ENCODE assay signal across 8 cellular contexts in genomic region chr7:140478361-140479061, GRCh38. TPM values are rescaled to one million over a fixed set of nuclear protein-coding genes. Genes with fewer than 3 reads are reported as not detected.
DNase-seq lines count a peak whose midpoint lies in the region; ATAC-seq and TF ChIP-seq lines count a peak whose summit lies in the region.

No MANE protein-coding gene starts in this region.

- no peaks in the 10 kb centered on the region for H3K27me3 Mint-ChIP-seq in activated naive CD8-positive, alpha-beta T cell treated with anti-CD3 and anti-CD28 coated beads, Interleukin-2, amount 10 ng/mL, durations not matched to agents 7 days and 5 days

- peak overlapping the region; percentile 49 for H3K18ac ChIP-seq in trophoblast cell (ENCODE audit: low read length)

- TF ChIP-seq CTCF in GM20000 (IDR thresholded peaks at IDR 0.05; ENCODE audit: extremely low read depth, missing control alignments): no peak
- TF ChIP-seq CTCF in RWPE2 (IDR thresholded peaks at IDR 0.05; ENCODE audit: poor library complexity, severe bottlenecking): no peak

- peaks cover 6% of the 10 kb centered on the region for H3K79me1 ChIP-seq in trophoblast cell (ENCODE audit: low read length)

- no peak overlapping the region for H3K23ac ChIP-seq in trophoblast cell (ENCODE audit: low read length)

- peak overlapping the region; percentile 73 for H3K9ac ChIP-seq in trophoblast cell (ENCODE audit: low read length)

- H3K79me2 ChIP-seq in trophoblast cell (ENCODE audit: control insufficient read depth, insufficient read depth, low read length, poor library complexity): peaks cover 21% of the 10 kb centered on the region

- H3K4me3 ChIP-seq in RWPE2 (ENCODE audit: severe bottlenecking): peak overlapping the region; percentile 70
- H3K4me3 ChIP-seq in trophoblast cell (ENCODE audit: low read depth, low read length): peak overlapping the region; percentile 97

- peak overlapping the region; percentile 89 for H3K27ac Mint-ChIP-seq in activated naive CD8-positive, alpha-beta T cell treated with anti-CD3 and anti-CD28 coated beads, Interleukin-2, amount 10 ng/mL, durations not matched to agents 7 days and 5 days

- H3K4ac ChIP-seq in trophoblast cell (ENCODE audit: low read depth, low read length): peak overlapping the region; percentile 84

- peak overlapping the region; percentile 75 for H3K4me2 ChIP-seq in trophoblast cell (ENCODE audit: low read length)

- H3K4me1 Mint-ChIP-seq in activated naive CD8-positive, alpha-beta T cell treated with anti-CD3 and anti-CD28 coated beads, Interleukin-2, amount 10 ng/mL, durations not matched to agents 7 days and 5 days: peaks cover 16% of the 10 kb centered on the region

- no peaks in the 10 kb centered on the region for H3K9me3 Mint-ChIP-seq in activated naive CD8-positive, alpha-beta T cell treated with anti-CD3 and anti-CD28 coated beads, Interleukin-2, amount 10 ng/mL, durations not matched to agents 7 days and 5 days

- WGBS in trophoblast cell (ENCODE audit: extremely low coverage, insufficient coverage, insufficient read length): no CpG with 5 or more reads among the region's 64 CpGs

- H3K9me3 ChIP-seq in RWPE2 (ENCODE audit: severe bottlenecking) (no peaks in the 10 kb centered on the region), trophoblast cell (ENCODE audit: insufficient read depth, low read depth, low read length) (no peaks in the 10 kb centered on the region)

- H2AFZ ChIP-seq in trophoblast cell (ENCODE audit: insufficient read depth, low read length, poor library complexity): peak overlapping the region; percentile 48

- H3K4me1 ChIP-seq in RWPE2 (ENCODE audit: insufficient read depth, poor library complexity, severe bottlenecking): peaks cover 5% of the 10 kb centered on the region
- peaks cover 0 to 3% of the 10 kb centered on the region in 2 experiments for H3K4me1 ChIP-seq in trophoblast cell (ENCODE audit: control insufficient read depth in 1 of 2, insufficient read depth in 2 of 2, low read length in 2 of 2)

- H2AK5ac ChIP-seq in trophoblast cell (ENCODE audit: low read length): peak overlapping the region; percentile 5

- no peak overlapping the region for H2BK12ac ChIP-seq in trophoblast cell (ENCODE audit: low read length)

- H2BK120ac ChIP-seq in trophoblast cell (ENCODE audit: insufficient read depth, low read length, poor library complexity): peak overlapping the region; percentile 27

- intact Hi-C loops in left cardiac atrium (cut with DNase I): loop anchor here in 1 of 2 donors (5.0 kb wide), 1 partner anchor 174 kb away; no protein-coding TSS in a partner anchor

- H2BK5ac ChIP-seq in trophoblast cell (ENCODE audit: low read depth, low read length, poor library complexity): peak overlapping the region; percentile 75

- H4K91ac ChIP-seq in trophoblast cell (ENCODE audit: low read depth, low read length): peak overlapping the region; percentile 89

- ATAC-seq in RWPE2 (ENCODE audit: low read depth) (peak; percentile 51), left cardiac atrium (peak; percentile 59 to 62)
- peak; percentile 34 for ATAC-seq in activated naive CD8-positive, alpha-beta T cell treated with anti-CD3 and anti-CD28 coated beads, Interleukin-2, amount 10 ng/mL, durations not matched to agents 7 days and 5 days (ENCODE audit: low read depth)

- peak overlapping the region; percentile 84 for H3K4me3 Mint-ChIP-seq in activated naive CD8-positive, alpha-beta T cell treated with anti-CD3 and anti-CD28 coated beads, Interleukin-2, amount 10 ng/mL, durations not matched to agents 7 days and 5 days

- H3K27ac ChIP-seq in RWPE2 (ENCODE audit: poor library complexity, severe bottlenecking) (peak overlapping the region; percentile 72), trophoblast cell (ENCODE audit: low read depth, low read length) (peak overlapping the region; percentile 92)

- H3K27me3 ChIP-seq in RWPE2 (ENCODE audit: insufficient read depth, poor library complexity, severe bottlenecking): no peaks in the 10 kb centered on the region
- H3K27me3 ChIP-seq in trophoblast cell (ENCODE audit: insufficient read depth, low read length): no peaks in the 10 kb centered on the region

- H3K36me3 ChIP-seq in RWPE2 (ENCODE audit: low read depth) (no peaks in the 10 kb centered on the region), trophoblast cell (ENCODE audit: control insufficient read depth in 1 of 2, insufficient read depth in 2 of 2, low read length in 2 of 2) (peaks cover 0 to 3% of the 10 kb centered on the region in 2 experiments)

- DNase-seq in COLO668 (lab: John Stamatoyannopoulos, UW; ENCODE audit: unreplicated experiment): peak; percentile 80
- DNase-seq in GM20000 (ENCODE audit: low spot score): peak; percentile 48
- DNase-seq in HK-2 (ENCODE audit: unreplicated experiment): peak; percentile 47
- no peak for DNase-seq in RWPE2 (ENCODE audit: low spot score)
- peak; percentile 70 for DNase-seq in activated naive CD8-positive, alpha-beta T cell treated with anti-CD3 and anti-CD28 coated beads, Interleukin-2, amount 10 ng/mL, durations not matched to agents 7 days and 5 days
- peak; percentile 35 for DNase-seq in left cardiac atrium
- peak in 1 of 2 donors; percentile 45 for DNase-seq in trophoblast cell
- no peak for DNase-seq in NCI-H1694 (lab: John Stamatoyannopoulos, UW)

- H3K14ac ChIP-seq in trophoblast cell (ENCODE audit: low read length): peak overlapping the region; percentile 70

- POLR2A ChIA-PET in activated naive CD8-positive, alpha-beta T cell treated with anti-CD3 and anti-CD28 coated beads, Interleukin-2, amount 10 ng/mL, durations not matched to agents 7 days and 5 days (lab: Charles Lee): interaction anchor here (0.5 to 2.6 kb wide), 13 partner anchors 9 to 1396 kb away, joined by 3 to 24 read pairs (median 4); partner anchors contain the start of genes ADCK2, MRPS33, RAB19 and SLC37A3

- peak overlapping the region; percentile 93 for H4K8ac ChIP-seq in trophoblast cell (ENCODE audit: low read depth, low read length)

- peak overlapping the region; percentile 36 for H4K12ac ChIP-seq in trophoblast cell (ENCODE audit: low read depth, low read length)

- peaks cover 5% of the 10 kb centered on the region for H3K36me3 Mint-ChIP-seq in activated naive CD8-positive, alpha-beta T cell treated with anti-CD3 and anti-CD28 coated beads, Interleukin-2, amount 10 ng/mL, durations not matched to agents 7 days and 5 days

RNA-seq across cellular contexts. Expression of gene MKRN1, which starts 0.8 kb away (rescaled TPM):
- 100 to 1,000 TPM in 1 of 2 experiments, 10 to 100 TPM in 1; 97.2 to 105 TPM for total RNA-seq in activated naive CD8-positive, alpha-beta T cell treated with anti-CD3 and anti-CD28 coated beads, Interleukin-2, amount 10 ng/mL, durations not matched to agents 7 days and 5 days
- 10 to 100 TPM; 65.4 to 79.2 TPM for total RNA-seq in left cardiac atrium
- 81.4 and 82.5 TPM in 2 replicates for polyA plus RNA-seq in trophoblast cell (2013)

Comparison
In these comparisons a context has a peak if more than half of its experiments do, and no peak if none do; other contexts are left out.
1. DNase-seq: peak in COLO668 (single experiment), GM20000 (single experiment), HK-2 (single experiment), activated naive CD8-positive, alpha-beta T cell treated with anti-CD3 and anti-CD28 coated beads, Interleukin-2, amount 10 ng/mL, durations not matched to agents 7 days and 5 days (single experiment) and left cardiac atrium (single experiment); none in RWPE2 (single experiment) and NCI-H1694 (single experiment).
2. Peak in every context shown above with its lines, with median percentiles within 50 percentile points of each other: ATAC-seq.